In the genomic region with DNA sequence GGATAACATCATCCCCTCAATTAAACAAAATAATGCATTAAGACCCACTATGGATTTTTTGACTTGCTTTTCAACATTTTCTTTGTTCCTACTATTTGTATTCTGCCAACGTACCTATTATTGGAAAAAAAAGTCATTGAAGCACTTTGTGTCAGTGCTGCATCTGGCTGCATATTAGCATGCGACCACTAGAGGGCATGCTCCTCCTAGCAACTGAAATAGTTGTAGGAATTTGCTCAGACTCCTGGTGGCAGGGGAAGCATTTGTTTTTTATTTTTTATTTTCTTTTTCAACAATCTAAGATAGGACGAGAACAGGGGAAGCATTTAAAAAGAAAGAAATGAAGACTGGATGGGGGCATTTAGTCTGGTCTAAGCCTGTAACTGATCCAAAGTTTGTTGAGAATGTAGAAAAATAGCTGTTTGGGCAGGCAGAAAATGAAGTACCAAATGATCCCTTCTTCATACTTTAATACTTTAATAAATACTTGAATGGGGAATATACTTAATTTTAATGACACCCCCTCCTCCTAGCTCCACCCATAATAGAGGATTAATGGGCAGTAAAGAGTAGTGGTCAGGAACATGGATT, we compare ENCODE assay signal across 9 cellular contexts. TPM values are rescaled to one million over a fixed set of nuclear protein-coding genes. Genes with fewer than 3 reads are reported as not detected.
DNase-seq lines count a peak whose midpoint lies in the region; ATAC-seq and TF ChIP-seq lines count a peak whose summit lies in the region.
"Had no signal": no experiment of that assay in that cellular context is flagged by ENCODE, and none has a peak within 500 bp of the region (broad histone marks: within the 10 kb centered on the region; RNA-seq: fewer than 3 reads in every experiment).

No MANE protein-coding gene starts in this region.

- POLR2A ChIA-PET in activated CD4-positive, alpha-beta T cell treated with anti-CD3 and anti-CD28 coated beads, Interleukin-2, amount 10 ng/mL, durations not matched to agents 7 days and 5 days (lab: Charles Lee), result no interaction called here

- DNase-seq in CD14-positive monocyte (ENCODE audit: low spot score) (peak; percentile 72), H7 (peak; percentile 74), NCI-H526 treated with DMSO at 0.1 percent for 48 hours (lab: John Stamatoyannopoulos, UW) (peak; percentile 38), dedifferentiated amniotic fluid mesenchymal stem cell (ENCODE audit: extremely low spot score) (peak; percentile 81)
- peak; percentile 88 for DNase-seq in activated CD4-positive, alpha-beta T cell treated with anti-CD3 and anti-CD28 coated beads, Interleukin-2, amount 10 ng/mL, durations not matched to agents 7 days and 5 days
- peak; percentile 68 to 71 for DNase-seq in stimulated activated CD4-positive, alpha-beta T cell treated with anti-CD3 and anti-CD28 coated beads, Interleukin-4, amount 100 ng/mL, for 4 hours

- WGBS in liver, result under 1% methylated on average over 3 of the region's 3 CpGs

- peaks cover 24 to 29% of the 10 kb centered on the region in 2 donors for H3K36me3 Mint-ChIP-seq in CD14-positive monocyte
- H3K36me3 Mint-ChIP-seq in activated CD4-positive, alpha-beta T cell treated with anti-CD3 and anti-CD28 coated beads, Interleukin-2, amount 10 ng/mL, durations not matched to agents 7 days and 5 days (ENCODE audit: low read depth), result peaks cover 25% of the 10 kb centered on the region

- TF ChIP-seq CTCF in CD14-positive monocyte (IDR thresholded peaks at IDR 0.05) (peak; percentile 99), liver (IDR thresholded peaks at IDR 0.05; ENCODE audit: low read depth, low read length, missing input control) (peak; percentile 98)

- no peak overlapping the region for H3K9ac ChIP-seq in liver (ENCODE audit: low read depth in 1 of 2, low read length in 2 of 2)

- H3K27ac ChIP-seq in liver (ENCODE audit: low read depth in 1 of 2, low read length in 2 of 2), result no peak overlapping the region

- TF ChIP-seq RAD21 in liver (IDR thresholded peaks at IDR 0.05), result peak; percentile 95 to 97

- H3K9me3 ChIP-seq in liver (ENCODE audit: control insufficient read depth in 4 of 4, low read length in 3 of 4), result no peaks in the 10 kb centered on the region

- H3K4me1 ChIP-seq in liver (ENCODE audit: control insufficient read depth in 4 of 4, insufficient read depth in 4 of 4, low read length in 3 of 4), result peaks cover 0 to 3% (median 0%) of the 10 kb centered on the region in 4 donors

- H3K27me3 Mint-ChIP-seq in CD14-positive monocyte (ENCODE audit: low read depth in 3 of 3), result peaks cover 0 to 2% (median 2%) of the 10 kb centered on the region in 3 donors
- no peaks in the 10 kb centered on the region for H3K27me3 Mint-ChIP-seq in activated CD4-positive, alpha-beta T cell treated with anti-CD3 and anti-CD28 coated beads, Interleukin-2, amount 10 ng/mL, durations not matched to agents 7 days and 5 days
- H3K27me3 Mint-ChIP-seq: IgD-negative memory B cell had no signal

- no peak for ATAC-seq in GM19467 (IDR thresholded peaks at IDR 0.05; ENCODE audit: unreplicated experiment)

- H3K4me3 Mint-ChIP-seq in CD14-positive monocyte, result peak overlapping the region in 1 of 2 donors; percentile 71
- H3K4me3 Mint-ChIP-seq in activated CD4-positive, alpha-beta T cell treated with anti-CD3 and anti-CD28 coated beads, Interleukin-2, amount 10 ng/mL, durations not matched to agents 7 days and 5 days, result no peak overlapping the region
- H3K4me3 Mint-ChIP-seq: IgD-negative memory B cell had no signal

- CTCF ChIA-PET in activated CD4-positive, alpha-beta T cell treated with anti-CD3 and anti-CD28 coated beads, Interleukin-2, amount 10 ng/mL, durations not matched to agents 7 days and 5 days (lab: Charles Lee), result interaction anchor here (0.8 to 1.3 kb wide), 5 partner anchors 14 to 123 kb away, joined by 3 to 7 read pairs (median 4); a partner anchor contains a TSS

- peaks cover 0 to 8% (median 2%) of the 10 kb centered on the region in 7 donors for H3K9me3 Mint-ChIP-seq in CD14-positive monocyte
- no peaks in the 10 kb centered on the region for H3K9me3 Mint-ChIP-seq in activated CD4-positive, alpha-beta T cell treated with anti-CD3 and anti-CD28 coated beads, Interleukin-2, amount 10 ng/mL, durations not matched to agents 7 days and 5 days

- peaks cover 4% of the 10 kb centered on the region for H3K4me1 Mint-ChIP-seq in CD14-positive monocyte
- H3K4me1 Mint-ChIP-seq in activated CD4-positive, alpha-beta T cell treated with anti-CD3 and anti-CD28 coated beads, Interleukin-2, amount 10 ng/mL, durations not matched to agents 7 days and 5 days, result peaks cover 4% of the 10 kb centered on the region

- no peaks in the 10 kb centered on the region for H3K36me3 ChIP-seq in H7 (replicated peaks; ENCODE audit: control insufficient read depth, insufficient read depth, low read length)
- H3K36me3 ChIP-seq in liver (ENCODE audit: control insufficient read depth in 4 of 4, insufficient read depth in 3 of 4, low read depth in 1 of 4, low read length in 3 of 4), result peaks cover 0 to 6% (median 2%) of the 10 kb centered on the region in 4 donors

- no peak overlapping the region for H3K4me3 ChIP-seq in H7 (ENCODE audit: insufficient read depth, low read depth, low read length)
- H3K4me3 ChIP-seq in liver (ENCODE audit: low read depth in 1 of 3, low read length in 3 of 3), result no peak overlapping the region

- H3K27me3 ChIP-seq in H7 (ENCODE audit: control insufficient read depth, insufficient read depth, low read length) (no peaks in the 10 kb centered on the region), liver (ENCODE audit: control insufficient read depth in 4 of 4, insufficient read depth in 4 of 4, low read length in 3 of 4) (no peaks in the 10 kb centered on the region)

- peak overlapping the region in 1 of 7 donors; percentile 33 for H3K27ac Mint-ChIP-seq in CD14-positive monocyte
- no peak overlapping the region for H3K27ac Mint-ChIP-seq in activated CD4-positive, alpha-beta T cell treated with anti-CD3 and anti-CD28 coated beads, Interleukin-2, amount 10 ng/mL, durations not matched to agents 7 days and 5 days
- H3K27ac Mint-ChIP-seq: IgD-negative memory B cell had no signal

- intact Hi-C loops in CD14-positive monocyte (cut with micrococcal nuclease), result loop anchor here (5.0 to 10.0 kb wide), 2 partner anchors 116 to 118 kb away; a partner anchor contains a TSS

TF ChIP-seq in liver, 16 proteins besides CTCF, POLR2A, EP300 and RAD21:
- no peak for TF ChIP-seq JUND (IDR thresholded peaks at IDR 0.05)
- no peak for TF ChIP-seq GABPA (IDR thresholded peaks at IDR 0.05 in 1 of 2, conservative IDR thresholded peaks at IDR 0.05 in 1 of 2)
- TF ChIP-seq, protein P1, sequence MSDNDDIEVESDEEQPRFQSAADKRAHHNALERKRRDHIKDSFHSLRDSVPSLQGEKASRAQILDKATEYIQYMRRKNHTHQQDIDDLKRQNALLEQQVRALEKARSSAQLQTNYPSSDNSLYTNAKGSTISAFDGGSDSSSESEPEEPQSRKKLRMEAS (IDR thresholded peaks at IDR 0.05), result no peak
- no peak for TF ChIP-seq TAF1 (conservative IDR thresholded peaks at IDR 0.05)

RNA-seq across cellular contexts. Expression of a gene that starts 14.5 kb away (rescaled TPM):
- 100 to 1,000 TPM; 297 to 365 TPM for polyA plus RNA-seq in CD14-positive monocyte
- total RNA-seq in H7 (2014; rRNA removed; shearing (Covaris generic)), result 0.74 TPM in 1 of 2 replicates, not detected in the other
- under 1 TPM in 1 of 2 experiments, not detected in 1; 0.19 TPM for total RNA-seq in activated CD4-positive, alpha-beta T cell treated with anti-CD3 and anti-CD28 coated beads, Interleukin-2, amount 10 ng/mL, durations not matched to agents 7 days and 5 days
- 1 to 10 TPM in 1 of 2 donors, under 1 TPM in 1; 0.67 to 2.2 TPM for total RNA-seq in liver
- polyA plus RNA-seq in liver, result 1 to 10 TPM in 1 of 2 donors, under 1 TPM in 1; 0.98 to 2.5 TPM

RNA-seq across cellular contexts. Expression of a gene that starts 26.8 kb away (rescaled TPM):
- polyA plus RNA-seq in CD14-positive monocyte (10 to 100 TPM; 18.7 to 30.0 TPM), liver (10 to 100 TPM; 13.4 to 14.6 TPM)
- total RNA-seq in H7 (2014; rRNA removed; shearing (Covaris generic)), result 42.6 and 50.1 TPM in 2 replicates
- 10 to 100 TPM; 38.0 to 39.4 TPM for total RNA-seq in activated CD4-positive, alpha-beta T cell treated with anti-CD3 and anti-CD28 coated beads, Interleukin-2, amount 10 ng/mL, durations not matched to agents 7 days and 5 days
- 10 to 100 TPM; 19.3 to 24.9 TPM for total RNA-seq in liver

RNA-seq across cellular contexts. Expression of a gene that starts 42.7 kb away (rescaled TPM):
- polyA plus RNA-seq in CD14-positive monocyte (100 to 1,000 TPM in 1 of 2 donors, 10 to 100 TPM in 1; 67.3 to 222 TPM), liver (1 to 10 TPM; 1.5 to 5.9 TPM)
- total RNA-seq in H7 (2014; rRNA removed; shearing (Covaris generic)), result not detected in 2 replicates
- 1 to 10 TPM; 5.4 to 5.9 TPM for total RNA-seq in activated CD4-positive, alpha-beta T cell treated with anti-CD3 and anti-CD28 coated beads, Interleukin-2, amount 10 ng/mL, durations not matched to agents 7 days and 5 days
- total RNA-seq in liver, result 1 to 10 TPM; 4.0 to 8.8 TPM

RNA-seq across cellular contexts. Expression of a gene that starts 47.9 kb away (rescaled TPM):
- not detected for polyA plus RNA-seq in CD14-positive monocyte
- total RNA-seq in H7 (2014; rRNA removed; shearing (Covaris generic)), result not detected in 2 replicates
- total RNA-seq in activated CD4-positive, alpha-beta T cell treated with anti-CD3 and anti-CD28 coated beads, Interleukin-2, amount 10 ng/mL, durations not matched to agents 7 days and 5 days, result not detected
- total RNA-seq in liver, result not detected
- not detected for polyA plus RNA-seq in liver
- polyA plus RNA-seq: IgD-negative memory B cell had no signal

Comparison
In these comparisons a context has a peak if more than half of its experiments do, and no peak if none do; other contexts are left out.
1. DNase-seq: peak in every context shown above with its lines; median percentile 88 in activated CD4-positive, alpha-beta T cell treated with anti-CD3 and anti-CD28 coated beads, Interleukin-2, amount 10 ng/mL, durations not matched to agents 7 days and 5 days; 81 in dedifferentiated amniotic fluid mesenchymal stem cell; 74 in H7; 72 in CD14-positive monocyte; 70 in stimulated activated CD4-positive, alpha-beta T cell treated with anti-CD3 and anti-CD28 coated beads, Interleukin-4, amount 100 ng/mL, for 4 hours; 38 in NCI-H526 treated with DMSO at 0.1 percent for 48 hours.